In the genomic region with DNA sequence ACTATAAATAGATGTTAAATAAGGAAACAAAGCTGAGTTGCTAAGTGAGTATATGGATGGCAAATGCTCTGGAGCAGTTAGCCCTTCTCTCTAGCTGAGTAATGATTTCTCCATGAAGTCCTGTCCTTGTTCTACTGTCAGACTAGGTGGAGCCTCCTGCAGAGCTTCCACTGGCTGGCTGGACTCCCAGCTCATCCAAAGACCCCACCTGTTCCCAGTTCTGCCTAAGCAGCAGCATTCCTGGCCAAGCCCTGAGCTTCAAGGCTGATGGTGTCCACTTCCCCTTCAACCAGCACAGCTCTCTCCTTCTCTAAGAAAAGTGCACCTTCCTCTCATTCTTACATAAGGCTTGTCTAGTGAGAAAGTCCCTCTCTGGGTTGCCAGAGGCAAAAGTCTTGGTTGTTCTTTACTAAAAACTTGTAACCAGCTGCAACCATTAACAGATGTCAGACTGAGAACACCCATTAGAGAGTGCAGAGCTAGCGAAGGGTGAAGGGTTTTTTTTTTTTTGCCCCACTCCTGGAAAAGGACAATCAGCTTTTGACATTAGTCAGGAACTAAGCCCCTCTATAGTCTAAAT, we compare ENCODE assay signal across 11 cellular contexts. TPM values are rescaled to one million over a fixed set of nuclear protein-coding genes. Genes with fewer than 3 reads are reported as not detected.
DNase-seq lines count a peak whose midpoint lies in the region; ATAC-seq lines count a peak whose summit lies in the region.
"Had no signal": no experiment of that assay in that cellular context is flagged by ENCODE, and none has a peak within 500 bp of the region (broad histone marks: within the 10 kb centered on the region; RNA-seq: fewer than 3 reads in every experiment).

No MANE protein-coding gene starts in this region.

- CTCF ChIA-PET in T-cell (lab: Charles Lee) = interaction anchor here (0.6 to 1.2 kb wide), 4 partner anchors 12 to 179 kb away, joined by 3 to 4 read pairs (median 3); no protein-coding TSS in a partner anchor

- H3K36me3 Mint-ChIP-seq in T-cell = no peaks in the 10 kb centered on the region

- POLR2A ChIA-PET in T-cell (lab: Charles Lee) = interaction anchor here (0.6 to 1.1 kb wide), 4 partner anchors 56 to 163 kb away, joined by 3 to 4 read pairs (median 3); no protein-coding TSS in a partner anchor

- ATAC-seq in GM18498 (IDR thresholded peaks at IDR 0.05; ENCODE audit: unreplicated experiment) = peak; percentile 53
- ATAC-seq in GM19438 (IDR thresholded peaks at IDR 0.05; ENCODE audit: low read depth, unreplicated experiment) = peak; percentile 54
- ATAC-seq in HG03039 (IDR thresholded peaks at IDR 0.05; ENCODE audit: unreplicated experiment) = peak; percentile 47
- ATAC-seq in T-cell (replicated peaks in 1 of 4) = no peak

- H3K27me3 Mint-ChIP-seq in T-cell = no peaks in the 10 kb centered on the region

- DNase-seq in T-cell = no peak
- DNase-seq in hepatic stellate cell (ENCODE audit: low spot score) = no peak
- DNase-seq in Kasumi-1 (lab: John Stamatoyannopoulos, UW) = no peak
- DNase-seq in NK-92 (lab: John Stamatoyannopoulos, UW; ENCODE audit: unreplicated experiment) = no peak
- no peak for DNase-seq in GM03348 (ENCODE audit: low spot score)
- DNase-seq: activated CD4-positive, alpha-beta T cell treated with anti-CD3 and anti-CD28 coated beads for 4 hours; GDM1; posterior cingulate gyrus had no signal

- peaks cover 63 to 82% (median 75%) of the 10 kb centered on the region in 3 donors for H3K4me1 Mint-ChIP-seq in T-cell

- H3K27ac Mint-ChIP-seq in T-cell = peak overlapping the region; percentile 65 to 89

- peak overlapping the region in 1 of 3 donors; percentile 1 for H3K4me3 Mint-ChIP-seq in T-cell

- peaks cover 0 to 7% (median 0%) of the 10 kb centered on the region in 3 donors for H3K9me3 Mint-ChIP-seq in T-cell

RNA-seq across cellular contexts. Expression of gene CXCR4, which starts 58.9 kb away (rescaled TPM):
- total RNA-seq in T-cell = 1,000 to 10,000 TPM in 2 of 5 donors, 100 to 1,000 TPM in 3; 274 to 1,514 (median 326) TPM

Comparison
In these comparisons a context has a peak if more than half of its experiments do, and no peak if none do; other contexts are left out.
1. ATAC-seq: peak in GM18498 (single experiment), GM19438 (single experiment) and HG03039 (single experiment); none in T-cell (0 of 4).